ENCODE assay signal across 7 cellular contexts in the genomic region with DNA sequence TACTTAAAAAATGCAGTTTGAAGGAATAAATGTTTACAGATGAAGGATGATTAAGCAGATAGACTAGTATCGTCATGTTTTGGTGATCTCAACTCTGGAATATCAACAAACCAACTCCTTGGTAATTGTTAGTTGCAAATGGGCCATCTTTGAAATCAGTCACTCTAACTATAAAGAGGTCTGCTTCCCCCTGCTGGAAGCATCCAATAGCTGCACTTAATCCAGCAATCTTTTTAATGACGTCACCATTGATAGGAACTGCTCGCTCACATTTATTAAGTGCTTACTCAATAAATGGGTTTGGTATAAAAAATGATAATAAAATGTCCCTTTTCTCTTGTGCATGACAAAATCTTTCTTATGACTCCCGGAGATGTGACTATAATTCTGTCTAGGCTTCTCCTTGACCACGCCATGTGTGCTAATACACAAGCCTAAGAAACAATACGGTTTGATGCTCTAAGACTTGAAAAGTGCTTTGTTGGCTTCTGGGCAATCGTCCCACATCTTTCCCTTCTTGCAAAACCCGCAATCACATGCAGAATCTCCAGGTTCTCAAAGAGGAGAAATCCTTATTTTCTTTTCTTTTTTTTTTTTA.
DNase-seq lines count a peak whose midpoint lies in the region; ATAC-seq lines count a peak whose summit lies in the region.

No MANE protein-coding gene starts in this region.

- DNase-seq in GDM1 (lab: John Stamatoyannopoulos, UW) (peak; percentile 21), NOMO-1 treated with DMSO at 0.1 percent for 48 hours (lab: John Stamatoyannopoulos, UW; ENCODE audit: unreplicated experiment) (peak; percentile 33), cerebellum (ENCODE audit: low spot score) (peak; percentile 50), midbrain (lab: John Stamatoyannopoulos, UW) (peak; percentile 34), left cardiac atrium (no peak)

- ATAC-seq in GM21390 (IDR thresholded peaks at IDR 0.05; ENCODE audit: unreplicated experiment), result peak; percentile 96
- peak; percentile 74 for ATAC-seq in HG03558 (IDR thresholded peaks at IDR 0.05; ENCODE audit: extremely low read depth, unreplicated experiment)
- ATAC-seq in left cardiac atrium, result no peak

- intact Hi-C loops in left cardiac atrium (cut with DNase I), result no loop called here

Comparison
In these comparisons a context has a peak if more than half of its experiments do, and no peak if none do; other contexts are left out.
1. ATAC-seq: peak in GM21390 (single experiment) and HG03558 (single experiment); none in left cardiac atrium (0 of 2).